Comparison of ENCODE assay signal across 2 cellular contexts in the genomic region with DNA sequence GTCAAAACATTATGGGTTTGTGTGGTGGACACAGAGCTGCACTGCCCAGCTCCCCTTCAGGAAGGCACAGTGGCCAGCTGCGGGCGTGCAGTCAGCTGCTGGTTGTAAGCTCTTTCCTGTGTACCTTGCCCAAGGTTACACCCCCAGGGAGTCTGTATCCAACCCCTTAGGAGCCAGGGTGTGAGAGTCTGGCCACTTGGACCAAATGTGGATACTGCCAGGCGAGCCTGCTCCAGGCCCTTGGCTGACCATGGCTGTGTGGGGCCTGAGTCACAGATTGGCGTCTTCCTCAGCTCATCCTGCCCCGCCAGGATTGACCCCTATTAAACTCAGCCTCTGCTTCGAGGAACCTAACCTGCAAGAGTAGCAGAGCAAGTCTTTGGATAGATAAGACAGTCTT.
TF ChIP-seq lines count a peak whose summit lies in the region.

No MANE protein-coding gene starts in this region.

TF ChIP-seq in A549, 52 proteins besides CTCF, POLR2A, EP300 and RAD21:
- TF ChIP-seq RARB (CRISPR knock-in tag; IDR thresholded peaks at IDR 0.05): no peak
- no peak for TF ChIP-seq ZC3H11A (IDR thresholded peaks at IDR 0.05)
- TF ChIP-seq EHMT2 (IDR thresholded peaks at IDR 0.05; ENCODE audit: low read depth): no peak
- no peak for TF ChIP-seq TP53 (CRISPR knock-in tag; IDR thresholded peaks at IDR 0.05)
- no peak for TF ChIP-seq NFE2L2 (conservative IDR thresholded peaks at IDR 0.05; ENCODE audit: low read length)
TF ChIP-seq in A549: peak in this region for 0.

TF ChIP-seq in H1, 55 proteins besides CTCF, POLR2A, EP300 and RAD21 (continued from another document):
- no peak for TF ChIP-seq POLR2AphosphoS5 (IDR thresholded peaks at IDR 0.05; ENCODE audit: low read depth, low read length)
- TF ChIP-seq RFX5 (IDR thresholded peaks at IDR 0.05; ENCODE audit: borderline replicate concordance, low read depth, low read length): no peak
